ENCODE assay signal across 24 cellular contexts in genomic region chr17:44773140-44773539, GRCh38.
"Had no signal": no experiment of that assay in that cellular context is flagged by ENCODE, and none has a peak within 500 bp of the region (broad histone marks: within the 10 kb centered on the region; RNA-seq: fewer than 3 reads in every experiment).

No MANE protein-coding gene starts in this region.

- H3K36me3 Mint-ChIP-seq: naive B cell; stimulated activated effector memory CD8-positive, alpha-beta T cell treated with anti-CD3 and anti-CD28 coated beads, Interleukin-12 subunit alpha, Interleukin-12 subunit beta, amount 100 ng/mL, for 72 hours; type B pancreatic cell had no signal

- H3K27ac ChIP-seq: hepatocyte, ovary, right atrium auricular region, suprapubic skin, thyroid gland had no signal

- ATAC-seq: left colon; left ventricle myocardium superior; stimulated activated effector memory CD8-positive, alpha-beta T cell treated with anti-CD3 and anti-CD28 coated beads, Interleukin-12 subunit alpha, Interleukin-12 subunit beta, amount 100 ng/mL, for 72 hours; stimulated activated naive CD8-positive, alpha-beta T cell treated with anti-CD3 and anti-CD28 coated beads, Interleukin-15, Interleukin-2, amounts not matched to agents 100 U/mL and 50 U/mL, for 24 hours had no signal

- H3K9me3 ChIP-seq: ovary, right atrium auricular region, suprapubic skin, thyroid gland had no signal

- H3K9me3 Mint-ChIP-seq: naive B cell; nephron progenitor cell; stimulated activated effector memory CD8-positive, alpha-beta T cell treated with anti-CD3 and anti-CD28 coated beads, Interleukin-12 subunit alpha, Interleukin-12 subunit beta, amount 100 ng/mL, for 72 hours; type B pancreatic cell had no signal

- H3K27ac Mint-ChIP-seq: nephron progenitor cell; stimulated activated effector memory CD8-positive, alpha-beta T cell treated with anti-CD3 and anti-CD28 coated beads, Interleukin-12 subunit alpha, Interleukin-12 subunit beta, amount 100 ng/mL, for 72 hours; type B pancreatic cell had no signal

- H3K36me3 ChIP-seq: ovary, right atrium auricular region, suprapubic skin, thyroid gland had no signal

- H3K4me3 ChIP-seq: dorsolateral prefrontal cortex, hepatocyte, lung, ovary, right atrium auricular region, suprapubic skin, thyroid gland had no signal

- FAIRE-seq: small intestine, urothelium cell line had no signal

- DNase-seq: cortex of kidney; dorsolateral prefrontal cortex; effector CD8-positive, alpha-beta T cell; foreskin melanocyte; head of caudate nucleus; left colon; left ventricle myocardium superior; mesenchymal stem cell; naive B cell; nephron progenitor cell; small intestine; stimulated activated CD4-positive, alpha-beta T cell treated with anti-CD3 and anti-CD28 coated beads, Interleukin-12 subunit alpha, Interleukin-12 subunit beta, amount 100 ng/mL, for 4 hours; stimulated activated CD4-positive, alpha-beta T cell treated with anti-CD3 and anti-CD28 coated beads, Interleukin-4, amount 100 ng/mL, for 1 hour; stimulated activated CD8-positive, alpha-beta memory T cell treated with anti-CD3 and anti-CD28 coated beads, Interleukin-4, amount 100 ng/mL, for 48 hours; stimulated activated naive CD8-positive, alpha-beta T cell treated with anti-CD3 and anti-CD28 coated beads, Interleukin-15, Interleukin-2, amounts not matched to agents 100 U/mL and 50 U/mL, for 24 hours; thyroid gland had no signal
